18 cellular contexts compared by ENCODE assay signal in genomic region chr12:65839027-65839426, GRCh38. TPM values are rescaled to one million over a fixed set of nuclear protein-coding genes. Genes with fewer than 3 reads are reported as not detected.
DNase-seq lines count a peak whose midpoint lies in the region; ATAC-seq, FAIRE-seq and TF ChIP-seq lines count a peak whose summit lies in the region.
"Had no signal": no experiment of that assay in that cellular context is flagged by ENCODE, and none has a peak within 500 bp of the region (broad histone marks: within the 10 kb centered on the region; RNA-seq: fewer than 3 reads in every experiment).

No MANE protein-coding gene starts in this region.

- no peak overlapping the region for H3K56ac ChIP-seq in IMR-90 (ENCODE audit: extremely low read depth, insufficient read depth, low read length)

- intact Hi-C loops in Caco-2 (cut with micrococcal nuclease; ENCODE audit: unreplicated experiment): no loop called here
- intact Hi-C loops in IMR-90 (cut with micrococcal nuclease): no loop called here
- intact Hi-C loops in pancreas (cut with DNase I): no loop called here

- H2AK5ac ChIP-seq in IMR-90 (ENCODE audit: low read depth, low read length): no peak overlapping the region

- H3K4me1 ChIP-seq in Caco-2 (peaks cover 20% of the 10 kb centered on the region), IMR-90 (ENCODE audit: control insufficient read depth, insufficient read depth, low read length) (peaks cover 8% of the 10 kb centered on the region), pancreas (no peaks in the 10 kb centered on the region)
- H3K4me1 ChIP-seq: BE2C, HAP-1 had no signal

- no peak overlapping the region for H3K14ac ChIP-seq in IMR-90 (replicated peaks; ENCODE audit: low read depth, low read length)

- no peak overlapping the region for H2AFZ ChIP-seq in IMR-90 (replicated peaks; ENCODE audit: low read length, poor library complexity)

- in situ Hi-C loops in IMR-90 (cut with MboI; ENCODE audit: low sequenced_read_pairs): loop anchor here (25.0 kb wide), 1 partner anchor 952 kb away; no protein-coding TSS in a partner anchor

- no peak overlapping the region for H2BK5ac ChIP-seq in IMR-90 (ENCODE audit: low read depth, low read length, poor library complexity, severe bottlenecking)

- no peak overlapping the region for H3K18ac ChIP-seq in IMR-90 (ENCODE audit: low read depth, low read length)

- no peak overlapping the region for H3K4me2 ChIP-seq in IMR-90 (ENCODE audit: low read depth, low read length)

- no peak for TF ChIP-seq RAD21 in IMR-90 (IDR thresholded peaks at IDR 0.05; ENCODE audit: low read length)

- H3K4me3 Mint-ChIP-seq in Caco-2 (ENCODE audit: unreplicated experiment): peak overlapping the region; percentile 34
- H3K4me3 Mint-ChIP-seq in progenitor cell of endocrine pancreas (ENCODE audit: low read depth): no peak overlapping the region
- H3K4me3 Mint-ChIP-seq: CD4-positive, alpha-beta memory T cell; IgD-negative memory B cell had no signal

- BruUV-seq in Caco-2 (replicated peaks; lab: Mats Ljungman, UMichigan): no TSS peak
- BruUV-seq in IMR-90 (replicated peaks; lab: Mats Ljungman, UMichigan): no TSS peak

- no peak overlapping the region for H4K8ac ChIP-seq in IMR-90 (ENCODE audit: low read depth in 2 of 2, low read length in 2 of 2)

- FAIRE-seq in pancreas (lab: Jason Lieb, UNC): no peak
- FAIRE-seq: GM12891, H1 had no signal

- H3K27ac Mint-ChIP-seq in Caco-2 (ENCODE audit: unreplicated experiment) (no peak overlapping the region), progenitor cell of endocrine pancreas (peak overlapping the region; percentile 43)
- H3K27ac Mint-ChIP-seq: CD4-positive, alpha-beta memory T cell; IgD-negative memory B cell had no signal

- H3K36me3 Mint-ChIP-seq in Caco-2 (ENCODE audit: insufficient read depth, unreplicated experiment): peaks cover 5% of the 10 kb centered on the region
- H3K36me3 Mint-ChIP-seq in progenitor cell of endocrine pancreas (ENCODE audit: insufficient read depth): peaks cover 35% of the 10 kb centered on the region
- H3K36me3 Mint-ChIP-seq: CD4-positive, alpha-beta memory T cell; IgD-negative memory B cell had no signal

- no peak overlapping the region for H2BK15ac ChIP-seq in IMR-90 (ENCODE audit: low read depth, low read length)

- POLR2A ChIA-PET in Caco-2 (lab: Charles Lee): no interaction called here
- POLR2A ChIA-PET in IMR-90 (lab: Charles Lee; ENCODE audit: unreplicated experiment): interaction anchor here (0.6 kb wide), 1 partner anchor 539 kb away, joined by 4 read pairs; no protein-coding TSS in a partner anchor

- H4K91ac ChIP-seq in IMR-90 (ENCODE audit: insufficient read depth, low read depth, low read length): no peak overlapping the region

- H3K4ac ChIP-seq in IMR-90 (ENCODE audit: low read depth, low read length): no peak overlapping the region

- H2BK20ac ChIP-seq in IMR-90 (ENCODE audit: low read depth, low read length): no peak overlapping the region

- no peak for TF ChIP-seq CTCF in Caco-2 (IDR thresholded peaks at IDR 0.05; ENCODE audit: insufficient read depth in 1 of 2, low read depth in 1 of 2, low read length in 1 of 2, severe bottlenecking in 1 of 2, unreplicated experiment in 1 of 2)
- TF ChIP-seq CTCF in IMR-90 (conservative IDR thresholded peaks at IDR 0.05; ENCODE audit: low read depth, low read length): no peak
- no peak for TF ChIP-seq CTCF in progenitor cell of endocrine pancreas (IDR thresholded peaks at IDR 0.05; ENCODE audit: unreplicated experiment)
- TF ChIP-seq CTCF in pancreas (IDR thresholded peaks at IDR 0.05): no peak

- H3K27me3 Mint-ChIP-seq in Caco-2 (ENCODE audit: insufficient read depth, unreplicated experiment) (no peaks in the 10 kb centered on the region), progenitor cell of endocrine pancreas (no peaks in the 10 kb centered on the region)

- H3K9me1 ChIP-seq in IMR-90 (ENCODE audit: insufficient read depth, low read length): peaks cover 4% of the 10 kb centered on the region; the same call in 1 of the 2 replicates

- H3K27me3 ChIP-seq in Caco-2 (replicated peaks; ENCODE audit: control insufficient read depth, insufficient read depth, low read length) (no peaks in the 10 kb centered on the region), IMR-90 (ENCODE audit: control insufficient read depth, insufficient read depth, low read length) (no peaks in the 10 kb centered on the region), pancreas (peaks cover 0 to 5% (median 0%) of the 10 kb centered on the region in 4 donors)
- H3K27me3 ChIP-seq: BE2C had no signal

- H2AK9ac ChIP-seq in IMR-90 (replicated peaks; ENCODE audit: low read depth, low read length, poor library complexity): no peak overlapping the region

- H3K36me3 ChIP-seq in Caco-2 (ENCODE audit: control insufficient read depth, insufficient read depth, low read length) (no peaks in the 10 kb centered on the region), IMR-90 (ENCODE audit: control insufficient read depth, insufficient read depth, low read length) (peaks cover 17% of the 10 kb centered on the region), pancreas (no peaks in the 10 kb centered on the region)
- H3K36me3 ChIP-seq: BE2C had no signal

- no peak overlapping the region for H4K5ac ChIP-seq in IMR-90 (ENCODE audit: low read depth, low read length)

- no peak for TF ChIP-seq POLR2A in IMR-90 (IDR thresholded peaks at IDR 0.05; ENCODE audit: low read depth, low read length)

- H3K9me3 Mint-ChIP-seq in Caco-2 (ENCODE audit: unreplicated experiment): no peaks in the 10 kb centered on the region
- no peaks in the 10 kb centered on the region for H3K9me3 Mint-ChIP-seq in progenitor cell of endocrine pancreas (ENCODE audit: low read depth)
- H3K9me3 Mint-ChIP-seq: CD4-positive, alpha-beta memory T cell had no signal

- dilution Hi-C loops in IMR-90 (cut with HindIII; ENCODE audit: low sequenced_read_pairs, unreplicated experiment): no loop called here

- H3K9ac ChIP-seq in IMR-90 (ENCODE audit: low read depth, low read length): no peak overlapping the region

- H3K9me3 ChIP-seq in Caco-2 (no peaks in the 10 kb centered on the region), IMR-90 (ENCODE audit: control insufficient read depth, insufficient read depth, low read length) (no peaks in the 10 kb centered on the region), pancreas (no peaks in the 10 kb centered on the region)
- H3K9me3 ChIP-seq: BE2C, HAP-1 had no signal

- peaks cover 18% of the 10 kb centered on the region for H3K4me1 Mint-ChIP-seq in Caco-2 (ENCODE audit: low read depth, unreplicated experiment)
- peaks cover 25% of the 10 kb centered on the region for H3K4me1 Mint-ChIP-seq in progenitor cell of endocrine pancreas (ENCODE audit: low read depth)
- H3K4me1 Mint-ChIP-seq: CD4-positive, alpha-beta memory T cell; IgD-negative memory B cell had no signal

- ATAC-seq in IMR-90 (ENCODE audit: low read depth) (no peak), GM21360 (IDR thresholded peaks at IDR 0.05; ENCODE audit: unreplicated experiment) (no peak), pancreas (no peak)

- no peak overlapping the region for H2BK120ac ChIP-seq in IMR-90 (ENCODE audit: low read depth, low read length)

- H3K4me3 ChIP-seq in Caco-2 (ENCODE audit: low read depth, low read length): no peak overlapping the region
- no peak overlapping the region for H3K4me3 ChIP-seq in IMR-90 (ENCODE audit: insufficient read depth, low read depth, low read length)
- no peak overlapping the region for H3K4me3 ChIP-seq in pancreas
- H3K4me3 ChIP-seq: HAP-1 had no signal

- H3K27ac ChIP-seq in IMR-90 (ENCODE audit: insufficient read depth, low read length): no peak overlapping the region
- H3K27ac ChIP-seq in epithelial cell of prostate: peak overlapping the region; percentile 99
- no peak overlapping the region for H3K27ac ChIP-seq in pancreas
- H3K27ac ChIP-seq: C4-2B, HL-60 had no signal

- CTCF ChIA-PET in Caco-2 (lab: Charles Lee) (interaction anchor here (0.7 kb wide), 1 partner anchor 28 kb away, joined by 3 read pairs; no protein-coding TSS in a partner anchor), IMR-90 (lab: Yijun Ruan, JAX) (interaction anchor here (0.6 kb wide), 1 partner anchor 246 kb away, joined by 3 read pairs; no protein-coding TSS in a partner anchor)

- peak in 1 of 2 experiments; percentile 6 for DNase-seq in Caco-2
- DNase-seq in IMR-90: no peak
- DNase-seq in epithelial cell of prostate (ENCODE audit: low read depth, low spot score): no peak
- DNase-seq in progenitor cell of endocrine pancreas (ENCODE audit: low spot score, unreplicated experiment): no peak
- no peak for DNase-seq in SHP77 treated with DMSO at 0.1 percent for 48 hours (lab: John Stamatoyannopoulos, UW)
- no peak for DNase-seq in pancreas
- DNase-seq: BE2C; CD4-positive, alpha-beta memory T cell; DMS153; DMS79 treated with DMSO at 0.1 percent for 48 hours; EL had no signal

- H3K23ac ChIP-seq in IMR-90 (ENCODE audit: low read depth, low read length): 0 out of 2 replicates have a peak overlapping the region, but pooled peaks have one; percentile 7

- peaks cover 65% of the 10 kb centered on the region; the same call in 1 of the 2 replicates for H4K20me1 ChIP-seq in IMR-90 (ENCODE audit: insufficient read depth, low read length)

- WGBS in IMR-90 (ENCODE audit: extremely low coverage in 2 of 2, insufficient read length in 1 of 2), 2 experiments: no CpG with 5 or more reads among the region's 2 CpGs
- 54 to 64% methylated on average over 2 of the region's 2 CpGs for WGBS in pancreas, 2 donors

- peaks cover 10 to 68% of the 10 kb centered on the region in 2 experiments for H3K79me1 ChIP-seq in IMR-90 (ENCODE audit: low read depth in 1 of 2, low read length in 2 of 2)

TF ChIP-seq in IMR-90, 13 proteins besides CTCF, POLR2A, EP300 and RAD21:
- TF ChIP-seq BHLHE40 (IDR thresholded peaks at IDR 0.05; ENCODE audit: low read depth, low read length): no peak
- no peak for TF ChIP-seq CEBPB (IDR thresholded peaks at IDR 0.05; ENCODE audit: low read depth, low read length)
- TF ChIP-seq NFE2L2 (IDR thresholded peaks at IDR 0.05; ENCODE audit: low read depth, low read length): no peak
- no peak for TF ChIP-seq MAFK (IDR thresholded peaks at IDR 0.05; ENCODE audit: low read depth, low read length)

RNA-seq across cellular contexts. Expression of gene HMGA2, which starts 14.7 kb away (rescaled TPM):
- total RNA-seq in Caco-2 (2022): 36.7 and 38.8 TPM in 2 replicates
- total RNA-seq in IMR-90 (2012; rRNA removed): 72.4 and 130 TPM in 2 replicates
- polyA plus RNA-seq in IMR-90 (2012; rRNA removed): 108 and 119 TPM in 2 replicates
- polyA plus RNA-seq in IMR-90 (2012; cell fraction: cytosol; rRNA removed): 84.5 and 106 TPM in 2 replicates
- polyA plus RNA-seq in IMR-90 (2012; cell fraction: nucleus; rRNA removed; ENCODE audit: low replicate concordance): 141 and 145 TPM in 2 replicates
- 213 and 220 TPM in 2 replicates for total RNA-seq in progenitor cell of endocrine pancreas
- total RNA-seq in pancreas: under 1 TPM; 0.20 to 0.69 (median 0.50) TPM
- under 1 TPM; 0.27 to 0.33 TPM for polyA plus RNA-seq in pancreas
- total RNA-seq: CD4-positive, alpha-beta memory T cell had no signal
- polyA plus RNA-seq: CD4-positive, alpha-beta memory T cell; IgD-negative memory B cell had no signal

Comparison
In these comparisons a context has a peak if more than half of its experiments do, and no peak if none do; other contexts are left out.
1. RNA of gene HMGA2, which starts 14.7 kb away (total RNA-seq): 213 to 220 TPM in progenitor cell of endocrine pancreas, 72.4 to 130 TPM in IMR-90 and 36.7 to 38.8 TPM in Caco-2; 0.20 to 0.69 TPM in pancreas; every median in the first group is over 10 times any median in the second.